In the genomic region with DNA sequence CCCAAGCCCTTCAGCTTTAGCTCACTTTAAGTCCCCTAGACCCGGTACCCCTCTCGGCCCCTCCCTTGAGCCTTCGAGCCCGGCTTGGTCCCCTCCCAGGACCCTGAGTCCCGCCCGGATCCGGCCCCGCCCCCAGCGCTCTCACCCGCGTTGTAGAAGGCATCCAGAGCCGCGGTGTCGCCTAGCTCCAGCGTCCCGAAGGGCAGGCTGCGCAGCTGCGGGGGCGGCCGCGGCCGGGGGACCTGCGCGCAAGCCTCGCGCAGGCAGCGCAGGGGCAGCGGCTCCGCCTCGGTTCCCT, we compare ENCODE assay signal across 8 cellular contexts. TPM values are rescaled to one million over a fixed set of nuclear protein-coding genes. Genes with fewer than 3 reads are reported as not detected.
A peak's percentile ranks its signal among the peaks of the same experiment; 100 is the strongest.
DNase-seq lines count a peak whose midpoint lies in the region; ATAC-seq lines count a peak whose summit lies in the region.

No MANE protein-coding gene starts in this region.

- CTCF ChIA-PET in activated CD8-positive, alpha-beta memory T cell treated with anti-CD3 and anti-CD28 coated beads, Interleukin-2, amount 10 ng/mL, durations not matched to agents 7 days and 5 days (lab: Charles Lee), result interaction anchor here (0.6 to 9.1 kb wide), 31 partner anchors 9 to 322 kb away, joined by 3 to 127 read pairs (median 4); partner anchors contain the start of genes GPR3 and SYTL1

- H3K27ac Mint-ChIP-seq in activated CD8-positive, alpha-beta memory T cell treated with anti-CD3 and anti-CD28 coated beads, Interleukin-2, amount 10 ng/mL, durations not matched to agents 7 days and 5 days, result peak overlapping the region; percentile 74
- peak overlapping the region in 1 of 2 donors; percentile 75 for H3K27ac Mint-ChIP-seq in effector memory CD8-positive, alpha-beta T cell
- peak overlapping the region; percentile 52 for H3K27ac Mint-ChIP-seq in memory B cell

- H3K4me3 Mint-ChIP-seq in activated CD8-positive, alpha-beta memory T cell treated with anti-CD3 and anti-CD28 coated beads, Interleukin-2, amount 10 ng/mL, durations not matched to agents 7 days and 5 days, result peak overlapping the region; percentile 78
- peak overlapping the region; percentile 90 to 91 for H3K4me3 Mint-ChIP-seq in effector memory CD8-positive, alpha-beta T cell
- peak overlapping the region; percentile 91 for H3K4me3 Mint-ChIP-seq in memory B cell

- no peaks in the 10 kb centered on the region for H3K9me3 Mint-ChIP-seq in activated CD8-positive, alpha-beta memory T cell treated with anti-CD3 and anti-CD28 coated beads, Interleukin-2, amount 10 ng/mL, durations not matched to agents 7 days and 5 days (ENCODE audit: low read depth)
- no peaks in the 10 kb centered on the region for H3K9me3 Mint-ChIP-seq in effector memory CD8-positive, alpha-beta T cell
- no peaks in the 10 kb centered on the region for H3K9me3 Mint-ChIP-seq in memory B cell

- H3K36me3 Mint-ChIP-seq in activated CD8-positive, alpha-beta memory T cell treated with anti-CD3 and anti-CD28 coated beads, Interleukin-2, amount 10 ng/mL, durations not matched to agents 7 days and 5 days, result no peaks in the 10 kb centered on the region
- peaks cover 8% of the 10 kb centered on the region for H3K36me3 Mint-ChIP-seq in effector memory CD8-positive, alpha-beta T cell (ENCODE audit: insufficient read depth)
- H3K36me3 Mint-ChIP-seq in memory B cell, result no peaks in the 10 kb centered on the region

- ATAC-seq in HG02981 (IDR thresholded peaks at IDR 0.05; ENCODE audit: unreplicated experiment) (peak; percentile 27), memory B cell (ENCODE audit: low read depth) (peak; percentile 31)
- peak; percentile 79 for ATAC-seq in activated CD8-positive, alpha-beta memory T cell treated with anti-CD3 and anti-CD28 coated beads, Interleukin-2, amount 10 ng/mL, durations not matched to agents 7 days and 5 days
- peak; percentile 69 for ATAC-seq in effector memory CD8-positive, alpha-beta T cell (replicated peaks)

- DNase-seq in Daoy (ENCODE audit: low read depth) (peak; percentile 87), NCI-H748 (lab: John Stamatoyannopoulos, UW; ENCODE audit: unreplicated experiment) (peak; percentile 79), memory B cell (ENCODE audit: low spot score in 2 of 2) (peak in 1 of 2 donors; percentile 64), middle frontal gyrus (ENCODE audit: extremely low spot score, low spot score) (no peak)
- DNase-seq in activated CD8-positive, alpha-beta memory T cell treated with anti-CD3 and anti-CD28 coated beads, Interleukin-2, amount 10 ng/mL, durations not matched to agents 7 days and 5 days, result peak; percentile 83
- DNase-seq in effector memory CD8-positive, alpha-beta T cell, result peak; percentile 51 to 67 (median 53)
- DNase-seq in stimulated activated CD8-positive, alpha-beta memory T cell treated with anti-CD3 and anti-CD28 coated beads, Interleukin-12 subunit alpha, Interleukin-12 subunit beta, amount 100 ng/mL, for 1 hour (ENCODE audit: low read depth), result peak; percentile 43

- H3K4me1 Mint-ChIP-seq in activated CD8-positive, alpha-beta memory T cell treated with anti-CD3 and anti-CD28 coated beads, Interleukin-2, amount 10 ng/mL, durations not matched to agents 7 days and 5 days, result peaks cover 26% of the 10 kb centered on the region
- H3K4me1 Mint-ChIP-seq in effector memory CD8-positive, alpha-beta T cell (ENCODE audit: low read depth in 2 of 2), result peaks cover 13 to 29% of the 10 kb centered on the region in 2 donors
- H3K4me1 Mint-ChIP-seq in memory B cell, result peaks cover 31% of the 10 kb centered on the region

- H3K27me3 Mint-ChIP-seq in activated CD8-positive, alpha-beta memory T cell treated with anti-CD3 and anti-CD28 coated beads, Interleukin-2, amount 10 ng/mL, durations not matched to agents 7 days and 5 days, result peaks cover 7% of the 10 kb centered on the region
- H3K27me3 Mint-ChIP-seq in effector memory CD8-positive, alpha-beta T cell, result no peaks in the 10 kb centered on the region
- H3K27me3 Mint-ChIP-seq in memory B cell, result no peaks in the 10 kb centered on the region

RNA-seq across cellular contexts. Expression of gene MAP3K6, which starts 0.7 kb away (rescaled TPM):
- total RNA-seq in Daoy (2014; rRNA removed; shearing (Covaris generic)), result 8.2 and 12.1 TPM in 2 replicates
- 10 to 100 TPM in 1 of 2 experiments, 1 to 10 TPM in 1; 7.4 to 10.6 TPM for total RNA-seq in activated CD8-positive, alpha-beta memory T cell treated with anti-CD3 and anti-CD28 coated beads, Interleukin-2, amount 10 ng/mL, durations not matched to agents 7 days and 5 days

RNA-seq across cellular contexts. Expression of gene FCN3, which starts 8.6 kb away (rescaled TPM):
- total RNA-seq in Daoy (2014; rRNA removed; shearing (Covaris generic)), result not detected in 2 replicates
- not detected for total RNA-seq in activated CD8-positive, alpha-beta memory T cell treated with anti-CD3 and anti-CD28 coated beads, Interleukin-2, amount 10 ng/mL, durations not matched to agents 7 days and 5 days

RNA-seq across cellular contexts. Expression of gene CD164L2, which starts 17.1 kb away (rescaled TPM):
- not detected in 2 replicates for total RNA-seq in Daoy (2014; rRNA removed; shearing (Covaris generic))
- total RNA-seq in activated CD8-positive, alpha-beta memory T cell treated with anti-CD3 and anti-CD28 coated beads, Interleukin-2, amount 10 ng/mL, durations not matched to agents 7 days and 5 days, result not detected

RNA-seq across cellular contexts. Expression of gene SYTL1, which starts 24.2 kb away (rescaled TPM):
- 1.2 and 2.1 TPM in 2 replicates for total RNA-seq in Daoy (2014; rRNA removed; shearing (Covaris generic))
- 10 to 100 TPM; 60.7 to 85.3 TPM for total RNA-seq in activated CD8-positive, alpha-beta memory T cell treated with anti-CD3 and anti-CD28 coated beads, Interleukin-2, amount 10 ng/mL, durations not matched to agents 7 days and 5 days

RNA-seq across cellular contexts. Expression of gene GPR3, which starts 26.4 kb away (rescaled TPM):
- total RNA-seq in Daoy (2014; rRNA removed; shearing (Covaris generic)), result 0.80 and 2.0 TPM in 2 replicates
- under 1 TPM; 0.44 to 0.49 TPM for total RNA-seq in activated CD8-positive, alpha-beta memory T cell treated with anti-CD3 and anti-CD28 coated beads, Interleukin-2, amount 10 ng/mL, durations not matched to agents 7 days and 5 days

Comparison
In these comparisons a context has a peak if more than half of its experiments do, and no peak if none do; other contexts are left out.
1. ATAC-seq: peak in every context shown above with its lines; median percentile 79 in activated CD8-positive, alpha-beta memory T cell treated with anti-CD3 and anti-CD28 coated beads, Interleukin-2, amount 10 ng/mL, durations not matched to agents 7 days and 5 days; 69 in effector memory CD8-positive, alpha-beta T cell; 31 in memory B cell; 27 in HG02981.